Comparison of ENCODE assay signal across 1 cellular context in genomic region chr1:112502827-112503226, GRCh38.
TF ChIP-seq lines count a peak whose summit lies in the region.

No MANE protein-coding gene starts in this region.

TF ChIP-seq in GM23338, 12 proteins besides CTCF, POLR2A, EP300 and RAD21 (continued from another document):
- no peak for TF ChIP-seq REST (IDR thresholded peaks at IDR 0.05; ENCODE audit: unreplicated experiment)
- TF ChIP-seq EZH2 (IDR thresholded peaks at IDR 0.05; ENCODE audit: low read depth, unreplicated experiment): no peak
- no peak for TF ChIP-seq NANOG (IDR thresholded peaks at IDR 0.05; ENCODE audit: borderline replicate concordance)
- TF ChIP-seq ZNF114 (CRISPR knock-in tag; IDR thresholded peaks at IDR 0.05): no peak
